Comparison of ENCODE assay signal across 19 cellular contexts in the genomic region with DNA sequence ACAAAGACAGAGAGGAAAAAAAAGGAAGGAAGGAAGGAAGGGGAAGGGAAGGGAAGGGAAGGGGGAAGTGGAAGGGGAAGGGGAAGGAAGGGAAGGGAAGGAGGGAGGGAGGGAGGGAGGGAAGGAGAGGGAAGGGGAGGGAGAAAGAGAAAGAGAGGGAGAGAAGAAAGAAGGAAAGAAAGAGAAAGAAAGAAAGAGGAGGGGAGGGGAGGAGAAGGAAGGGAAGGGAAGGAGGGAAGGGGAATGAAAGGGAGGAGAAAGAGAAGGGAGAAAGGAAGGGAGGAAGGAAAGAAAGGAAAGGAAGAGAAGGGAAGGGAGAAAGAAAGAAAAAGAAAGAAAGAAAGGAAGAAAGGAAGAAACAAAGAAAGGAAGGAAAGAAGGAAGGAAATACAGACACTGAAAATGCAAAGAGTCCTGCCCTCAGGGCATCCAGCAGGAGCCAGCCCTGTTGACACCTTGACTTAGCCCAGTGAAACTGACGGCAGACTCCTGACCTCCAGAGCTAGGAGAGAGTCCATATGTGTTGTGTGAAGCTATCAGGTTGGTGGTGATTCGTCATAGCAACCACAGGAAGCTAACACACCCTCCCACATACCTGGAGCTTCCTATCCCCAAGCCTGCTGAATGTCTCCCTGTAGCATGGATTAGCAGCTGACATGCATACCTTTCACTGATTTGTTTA. TPM values are rescaled to one million over a fixed set of nuclear protein-coding genes. Genes with fewer than 3 reads are reported as not detected.
DNase-seq lines count a peak whose midpoint lies in the region; FAIRE-seq and TF ChIP-seq lines count a peak whose summit lies in the region.
"Had no signal": no experiment of that assay in that cellular context is flagged by ENCODE, and none has a peak within 500 bp of the region (broad histone marks: within the 10 kb centered on the region; RNA-seq: fewer than 3 reads in every experiment).

No MANE protein-coding gene starts in this region.

- peak; percentile 21 for DNase-seq in H7
- DNase-seq in M059J (ENCODE audit: low read depth) = peak; percentile 83
- DNase-seq in amniotic epithelial cell (ENCODE audit: low read depth) = peak; percentile 44
- no peak for DNase-seq in nephron progenitor cell
- no peak for DNase-seq in GM03348 (ENCODE audit: low spot score)
- no peak for DNase-seq in kidney
- no peak for DNase-seq in NCI-H146 treated with DMSO at 0.1 percent for 48 hours (lab: John Stamatoyannopoulos, UW; ENCODE audit: unreplicated experiment)
- DNase-seq: activated CD4-positive, alpha-beta memory T cell treated with anti-CD3 and anti-CD28 coated beads for 36 hours; activated T-cell treated with anti-CD3 and anti-CD28 coated beads, Interleukin-2, amount 50 U/mL, for 4 hours; BE2C; NCI-H187; NCI-H510A treated with DMSO at 0.1 percent for 48 hours; psoas muscle; stimulated activated CD4-positive, alpha-beta T cell treated with anti-CD3 and anti-CD28 coated beads, Interleukin-12 subunit alpha, Interleukin-12 subunit beta, amount 100 ng/mL, for 4 hours; stimulated activated naive B cell treated with anti-CD40 and anti-IgM and Interleukin-4, amounts not matched to agents 10 μg/mL and 1 μg/mL and 100 μg/mL, for 72 hours; thyroid gland had no signal

- H3K4me1 ChIP-seq in kidney (ENCODE audit: control insufficient read depth in 1 of 2, insufficient read depth in 1 of 2, low read depth in 1 of 2, low read length in 2 of 2) = no peaks in the 10 kb centered on the region
- H3K4me1 ChIP-seq: BE2C, psoas muscle, thyroid gland had no signal

- H3K9me3 ChIP-seq in kidney (ENCODE audit: control insufficient read depth in 1 of 2, low read length in 2 of 2) = no peaks in the 10 kb centered on the region
- H3K9me3 ChIP-seq: BE2C, psoas muscle, thyroid gland had no signal

- H3K9ac ChIP-seq in kidney (ENCODE audit: low read length in 2 of 2) = no peak overlapping the region

- intact Hi-C loops in kidney (cut with DNase I) = no loop called here

- H3K9me3 Mint-ChIP-seq in nephron progenitor cell = no peaks in the 10 kb centered on the region
- H3K9me3 Mint-ChIP-seq: activated CD4-positive, alpha-beta memory T cell treated with anti-CD3 and anti-CD28 coated beads for 36 hours; activated T-cell treated with anti-CD3 and anti-CD28 coated beads, Interleukin-2, amount 50 U/mL, for 4 hours; dendritic cell treated with granulocyte-macrophage colony-stimulating factor and Interleukin-4, amounts not matched to agents 40 ng/mL and 50 ng/mL, for 4 days; stimulated activated naive B cell treated with anti-CD40 and anti-IgM and Interleukin-4, amounts not matched to agents 10 μg/mL and 1 μg/mL and 100 μg/mL, for 72 hours had no signal

- peak overlapping the region; percentile 21 for H3K27ac Mint-ChIP-seq in nephron progenitor cell
- H3K27ac Mint-ChIP-seq: activated CD4-positive, alpha-beta memory T cell treated with anti-CD3 and anti-CD28 coated beads for 36 hours; activated naive CD8-positive, alpha-beta T cell; dendritic cell treated with granulocyte-macrophage colony-stimulating factor and Interleukin-4, amounts not matched to agents 40 ng/mL and 50 ng/mL, for 4 days; stimulated activated naive B cell treated with anti-CD40 and anti-IgM and Interleukin-4, amounts not matched to agents 10 μg/mL and 1 μg/mL and 100 μg/mL, for 72 hours had no signal

- no peaks in the 10 kb centered on the region for H3K27me3 ChIP-seq in H7 (ENCODE audit: control insufficient read depth, insufficient read depth, low read length)
- H3K27me3 ChIP-seq: BE2C, thyroid gland had no signal

- FAIRE-seq in kidney (lab: Jason Lieb, UNC) = no peak

- H3K36me3 ChIP-seq in H7 (replicated peaks; ENCODE audit: control insufficient read depth, insufficient read depth, low read length) (no peaks in the 10 kb centered on the region), kidney (ENCODE audit: control insufficient read depth in 1 of 2, insufficient read depth in 2 of 2, low read length in 2 of 2) (no peaks in the 10 kb centered on the region)
- H3K36me3 ChIP-seq: BE2C, thyroid gland had no signal

- H3K27ac ChIP-seq in kidney (ENCODE audit: low read depth in 2 of 2, low read length in 2 of 2) = no peak overlapping the region
- H3K27ac ChIP-seq: psoas muscle, thyroid gland had no signal

- peaks cover 5% of the 10 kb centered on the region for H3K27me3 Mint-ChIP-seq in nephron progenitor cell (ENCODE audit: low read depth, poor library complexity)
- H3K27me3 Mint-ChIP-seq: activated CD4-positive, alpha-beta memory T cell treated with anti-CD3 and anti-CD28 coated beads for 36 hours; activated naive CD8-positive, alpha-beta T cell had no signal

- peaks cover 62% of the 10 kb centered on the region for H3K4me1 Mint-ChIP-seq in nephron progenitor cell

- no peak for TF ChIP-seq CTCF in nephron progenitor cell (IDR thresholded peaks at IDR 0.05)
- TF ChIP-seq CTCF in kidney (IDR thresholded peaks at IDR 0.05; ENCODE audit: borderline replicate concordance, extremely low read depth, insufficient read depth) = no peak

- no peak overlapping the region for H3K4me3 ChIP-seq in H7 (ENCODE audit: insufficient read depth, low read depth, low read length)
- H3K4me3 ChIP-seq in kidney (ENCODE audit: low read length in 2 of 2) = no peak overlapping the region
- H3K4me3 ChIP-seq: psoas muscle, thyroid gland had no signal

- no peak overlapping the region for H3K4me3 Mint-ChIP-seq in nephron progenitor cell
- H3K4me3 Mint-ChIP-seq: activated CD4-positive, alpha-beta memory T cell treated with anti-CD3 and anti-CD28 coated beads for 36 hours; activated naive CD8-positive, alpha-beta T cell; activated T-cell treated with anti-CD3 and anti-CD28 coated beads, Interleukin-2, amount 50 U/mL, for 4 hours; dendritic cell treated with granulocyte-macrophage colony-stimulating factor and Interleukin-4, amounts not matched to agents 40 ng/mL and 50 ng/mL, for 4 days; nephron; stimulated activated naive B cell treated with anti-CD40 and anti-IgM and Interleukin-4, amounts not matched to agents 10 μg/mL and 1 μg/mL and 100 μg/mL, for 72 hours had no signal

- no peaks in the 10 kb centered on the region for H3K36me3 Mint-ChIP-seq in nephron progenitor cell (ENCODE audit: low read depth)
- H3K36me3 Mint-ChIP-seq: activated CD4-positive, alpha-beta memory T cell treated with anti-CD3 and anti-CD28 coated beads for 36 hours; activated naive CD8-positive, alpha-beta T cell; stimulated activated naive B cell treated with anti-CD40 and anti-IgM and Interleukin-4, amounts not matched to agents 10 μg/mL and 1 μg/mL and 100 μg/mL, for 72 hours had no signal

RNA-seq across cellular contexts. Expression of gene SULF2, which starts 58.7 kb away (rescaled TPM):
- 23.9 and 52.0 TPM in 2 replicates for total RNA-seq in H7 (2014; rRNA removed; shearing (Covaris generic))
- total RNA-seq in M059J (2014; rRNA removed; shearing (Covaris generic)) = 104 and 140 TPM in 2 replicates
- 257 TPM for total RNA-seq in kidney
- polyA plus RNA-seq in kidney (ENCODE audit: insufficient read depth, low read depth, low replicate concordance) = 85.1 TPM

Comparison
In these comparisons a context has a peak if more than half of its experiments do, and no peak if none do; other contexts are left out.
1. DNase-seq: peak in H7 (single experiment), M059J (single experiment) and amniotic epithelial cell (single experiment); none in nephron progenitor cell (single experiment), GM03348 (single experiment), kidney (single experiment) and NCI-H146 treated with DMSO at 0.1 percent for 48 hours (single experiment).